20 cellular contexts compared by ENCODE assay signal in genomic region chr7:151470656-151471180, GRCh38. TPM values are rescaled to one million over a fixed set of nuclear protein-coding genes. Genes with fewer than 3 reads are reported as not detected.
A peak's percentile ranks its signal among the peaks of the same experiment; 100 is the strongest.
DNase-seq lines count a peak whose midpoint lies in the region; ATAC-seq, FAIRE-seq and TF ChIP-seq lines count a peak whose summit lies in the region.
"Had no signal": no experiment of that assay in that cellular context is flagged by ENCODE, and none has a peak within 500 bp of the region (broad histone marks: within the 10 kb centered on the region; RNA-seq: fewer than 3 reads in every experiment).

No MANE protein-coding gene starts in this region.

- H3K27me3 ChIP-seq in KMS-11 (ENCODE audit: insufficient read depth, low read depth) = no peaks in the 10 kb centered on the region
- H3K27me3 ChIP-seq: cardiac muscle cell, thyroid gland had no signal

- H3K4me3 Mint-ChIP-seq in WTC11 = peak overlapping the region; percentile 7; the same call in 1 of the 2 replicates
- H3K4me3 Mint-ChIP-seq: dendritic cell treated with granulocyte-macrophage colony-stimulating factor and Interleukin-4, amounts not matched to agents 40 ng/mL and 50 ng/mL, for 4 days; stimulated activated memory B cell treated with anti-CD40 and anti-IgM and Interleukin-4, amounts not matched to agents 10 μg/mL and 1 μg/mL and 100 μg/mL, for 72 hours had no signal

- H2AFZ ChIP-seq in KMS-11 (ENCODE audit: low read depth) (no peak overlapping the region), OCI-LY7 (ENCODE audit: low read length) (no peak overlapping the region)

- ATAC-seq in WTC11 = no peak
- ATAC-seq: left cardiac atrium; stimulated activated memory B cell treated with anti-CD40 and anti-IgM and Interleukin-4, amounts not matched to agents 10 μg/mL and 1 μg/mL and 100 μg/mL, for 72 hours had no signal

- TF ChIP-seq CTCF in KMS-11 (conservative IDR thresholded peaks at IDR 0.05; ENCODE audit: low read depth, low read length) (no peak), WTC11 (IDR thresholded peaks at IDR 0.05) (no peak), OCI-LY7 (conservative IDR thresholded peaks at IDR 0.05; ENCODE audit: low read length) (no peak)

- H3K4me3 ChIP-seq in KMS-11 (IDR thresholded peaks at IDR 0.05; ENCODE audit: insufficient read depth, low read depth, low read length) = no peak overlapping the region
- H3K4me3 ChIP-seq in OCI-LY7 (ENCODE audit: low read depth, low read length, poor library complexity, severe bottlenecking) = no peak overlapping the region
- H3K4me3 ChIP-seq: cardiac muscle cell, thyroid gland had no signal

- H4K20me1 ChIP-seq in KMS-11 (ENCODE audit: insufficient read depth) = no peaks in the 10 kb centered on the region
- peaks cover 15% of the 10 kb centered on the region; the same call in 1 of the 2 replicates for H4K20me1 ChIP-seq in OCI-LY7 (ENCODE audit: insufficient read depth, low read length)

- H3K36me3 ChIP-seq in KMS-11 (ENCODE audit: insufficient read depth) (peaks cover 27% of the 10 kb centered on the region; the same call in 1 of the 2 replicates), OCI-LY7 (ENCODE audit: insufficient read depth, low read length) (peaks cover 98% of the 10 kb centered on the region)

- H3K9ac ChIP-seq in KMS-11 = peak overlapping the region; percentile 60; the same call in 1 of the 2 replicates
- H3K9ac ChIP-seq: SK-N-SH had no signal

- CTCF ChIA-PET in WTC11 (lab: Charles Lee) = interaction anchor here (0.8 to 1.5 kb wide), 8 partner anchors 18 to 289 kb away, joined by 3 to 6 read pairs (median 3); no protein-coding TSS in a partner anchor
- CTCF ChIA-PET in OCI-LY7 (lab: Charles Lee; ENCODE audit: unreplicated experiment) = no interaction called here

- peaks cover 8% of the 10 kb centered on the region for H3K9me3 Mint-ChIP-seq in WTC11
- H3K9me3 Mint-ChIP-seq: CD8-positive, alpha-beta memory T cell; dendritic cell treated with granulocyte-macrophage colony-stimulating factor and Interleukin-4, amounts not matched to agents 40 ng/mL and 50 ng/mL, for 4 days; stimulated activated memory B cell treated with anti-CD40 and anti-IgM and Interleukin-4, amounts not matched to agents 10 μg/mL and 1 μg/mL and 100 μg/mL, for 72 hours had no signal

- peaks cover 43% of the 10 kb centered on the region for H3K79me2 ChIP-seq in KMS-11 (ENCODE audit: insufficient read depth, low read depth)
- peaks cover 18% of the 10 kb centered on the region; the same call in 1 of the 2 replicates for H3K79me2 ChIP-seq in OCI-LY7 (ENCODE audit: insufficient read depth, low read depth, low read length)

- H3K36me3 Mint-ChIP-seq in WTC11 = peaks cover 65% of the 10 kb centered on the region

- BruUV-seq in OCI-LY7 (replicated peaks; lab: Mats Ljungman, UMichigan) = no TSS peak

- no peaks in the 10 kb centered on the region for H3K27me3 Mint-ChIP-seq in WTC11 (ENCODE audit: low read depth)
- H3K27me3 Mint-ChIP-seq: CD8-positive, alpha-beta memory T cell; dendritic cell treated with granulocyte-macrophage colony-stimulating factor and Interleukin-4, amounts not matched to agents 40 ng/mL and 50 ng/mL, for 4 days; stimulated activated memory B cell treated with anti-CD40 and anti-IgM and Interleukin-4, amounts not matched to agents 10 μg/mL and 1 μg/mL and 100 μg/mL, for 72 hours had no signal

- no peak for FAIRE-seq in frontal cortex (lab: Jason Lieb, UNC)

- H3K4me2 ChIP-seq in KMS-11 = peak overlapping the region; percentile 88
- no peak overlapping the region for H3K4me2 ChIP-seq in OCI-LY7 (ENCODE audit: low read length)
- H3K4me2 ChIP-seq: SK-N-SH had no signal

- H3K27ac ChIP-seq in KMS-11 = peak overlapping the region; percentile 88; the same call in 1 of the 2 replicates
- H3K27ac ChIP-seq in OCI-LY7 (ENCODE audit: low read depth, low read length, poor library complexity, severe bottlenecking) = no peak overlapping the region
- H3K27ac ChIP-seq: cardiac muscle cell, thyroid gland had no signal

- no peaks in the 10 kb centered on the region for H3K9me3 ChIP-seq in OCI-LY7 (ENCODE audit: low read length)
- H3K9me3 ChIP-seq: SK-N-SH, thyroid gland had no signal

- peaks cover 72% of the 10 kb centered on the region for H3K4me1 Mint-ChIP-seq in WTC11

- H3K9me2 ChIP-seq in OCI-LY7 (ENCODE audit: insufficient read depth, low read length) = no peaks in the 10 kb centered on the region
- H3K9me2 ChIP-seq: SK-N-SH had no signal

- DNase-seq in GF-D8 (lab: John Stamatoyannopoulos, UW) (peak; percentile 65), WTC11 (ENCODE audit: low spot score) (no peak), midbrain (lab: John Stamatoyannopoulos, UW) (peak; percentile 11), frontal cortex (ENCODE audit: low spot score in 2 of 2) (no peak), NCI-H187 treated with DMSO at 0.1 percent for 48 hours (lab: John Stamatoyannopoulos, UW) (no peak), OCI-LY7 (ENCODE audit: low spot score) (no peak), T1000 (lab: John Stamatoyannopoulos, UW) (no peak)
- DNase-seq: activated CD4-positive, CD25-positive, alpha-beta regulatory T cell treated with anti-CD3 and anti-CD28 coated beads, Interleukin-2, amount 50 U/mL, for 72 hours; CD8-positive, alpha-beta memory T cell; foreskin melanocyte; left cardiac atrium; SK-N-SH; thyroid gland had no signal

- H3K27ac Mint-ChIP-seq in WTC11 = peak overlapping the region; percentile 77
- H3K27ac Mint-ChIP-seq: dendritic cell treated with granulocyte-macrophage colony-stimulating factor and Interleukin-4, amounts not matched to agents 40 ng/mL and 50 ng/mL, for 4 days had no signal

- H3K4me1 ChIP-seq in KMS-11 (ENCODE audit: low read depth, poor library complexity, severe bottlenecking) = peaks cover 69% of the 10 kb centered on the region
- H3K4me1 ChIP-seq in OCI-LY7 (ENCODE audit: insufficient read depth, low read length, poor library complexity, severe bottlenecking) = peaks cover 25% of the 10 kb centered on the region

- intact Hi-C loops in OCI-LY7 (cut with micrococcal nuclease; ENCODE audit: unreplicated experiment) = no loop called here

- POLR2A ChIA-PET in WTC11 (lab: Charles Lee) (no interaction called here), OCI-LY7 (lab: Charles Lee) (interaction anchor here (1.2 kb wide), 1 partner anchor 28 kb away, joined by 3 read pairs; no protein-coding TSS in a partner anchor)

TF ChIP-seq in WTC11, 78 proteins besides CTCF, POLR2A, EP300 and RAD21 (continues in another document):
- TF ChIP-seq RORB (CRISPR knock-in tag; IDR thresholded peaks at IDR 0.05) = no peak
- no peak for TF ChIP-seq GABPB1 (CRISPR knock-in tag; IDR thresholded peaks at IDR 0.05)
- no peak for TF ChIP-seq SP1 (CRISPR knock-in tag; conservative IDR thresholded peaks at IDR 0.05)
- TF ChIP-seq NR2C2 (CRISPR knock-in tag; IDR thresholded peaks at IDR 0.05) = no peak
- no peak for TF ChIP-seq NFATC4 (CRISPR knock-in tag; IDR thresholded peaks at IDR 0.05)
- TF ChIP-seq TCF7 (CRISPR knock-in tag; IDR thresholded peaks at IDR 0.05; ENCODE audit: low read depth) = no peak
- no peak for TF ChIP-seq IRF2 (CRISPR knock-in tag; IDR thresholded peaks at IDR 0.05; ENCODE audit: borderline replicate concordance, low read depth)
- no peak for TF ChIP-seq ATF2 (CRISPR knock-in tag; IDR thresholded peaks at IDR 0.05; ENCODE audit: borderline replicate concordance, low read depth)
- TF ChIP-seq HMGXB4 (CRISPR knock-in tag; IDR thresholded peaks at IDR 0.05) = no peak
- no peak for TF ChIP-seq ZNF423 (CRISPR knock-in tag; IDR thresholded peaks at IDR 0.05)
- TF ChIP-seq NFE2L1 (CRISPR knock-in tag; IDR thresholded peaks at IDR 0.05) = no peak
- no peak for TF ChIP-seq USF2 (CRISPR knock-in tag; IDR thresholded peaks at IDR 0.05)

RNA-seq across cellular contexts. Expression of gene CRYGN, which starts 30.8 kb away (rescaled TPM):
- 1.0 to 1.6 TPM (median 1.5 TPM) in 3 replicates for total RNA-seq in WTC11 (2021)
- total RNA-seq in frontal cortex = under 0.01 TPM
- 0.09 and 0.26 TPM in 2 replicates for total RNA-seq in OCI-LY7 (2014; rRNA removed; shearing (Covaris generic))
- not detected in 2 replicates for total RNA-seq in OCI-LY7 (2022)
- total RNA-seq: CD8-positive, alpha-beta memory T cell; epithelial cell of proximal tubule; LHCN-M2; renal cortical epithelial cell had no signal

RNA-seq across cellular contexts. Expression of gene RHEB, which starts 49.0 kb away (rescaled TPM):
- total RNA-seq in WTC11 (2021) = 126 to 133 TPM (median 127 TPM) in 3 replicates
- 119 TPM for total RNA-seq in frontal cortex
- 57.6 and 88.0 TPM in 2 replicates for total RNA-seq in OCI-LY7 (2014; rRNA removed; shearing (Covaris generic))
- 93.2 and 98.8 TPM in 2 replicates for total RNA-seq in OCI-LY7 (2022)

Comparison
In these comparisons a context has a peak if more than half of its experiments do, and no peak if none do; other contexts are left out.
1. DNase-seq: peak in GF-D8 (single experiment) and midbrain (single experiment); none in WTC11 (single experiment), frontal cortex (0 of 2), NCI-H187 treated with DMSO at 0.1 percent for 48 hours (single experiment), OCI-LY7 (single experiment) and T1000 (single experiment).